21 cellular contexts compared by ENCODE assay signal in the genomic region with DNA sequence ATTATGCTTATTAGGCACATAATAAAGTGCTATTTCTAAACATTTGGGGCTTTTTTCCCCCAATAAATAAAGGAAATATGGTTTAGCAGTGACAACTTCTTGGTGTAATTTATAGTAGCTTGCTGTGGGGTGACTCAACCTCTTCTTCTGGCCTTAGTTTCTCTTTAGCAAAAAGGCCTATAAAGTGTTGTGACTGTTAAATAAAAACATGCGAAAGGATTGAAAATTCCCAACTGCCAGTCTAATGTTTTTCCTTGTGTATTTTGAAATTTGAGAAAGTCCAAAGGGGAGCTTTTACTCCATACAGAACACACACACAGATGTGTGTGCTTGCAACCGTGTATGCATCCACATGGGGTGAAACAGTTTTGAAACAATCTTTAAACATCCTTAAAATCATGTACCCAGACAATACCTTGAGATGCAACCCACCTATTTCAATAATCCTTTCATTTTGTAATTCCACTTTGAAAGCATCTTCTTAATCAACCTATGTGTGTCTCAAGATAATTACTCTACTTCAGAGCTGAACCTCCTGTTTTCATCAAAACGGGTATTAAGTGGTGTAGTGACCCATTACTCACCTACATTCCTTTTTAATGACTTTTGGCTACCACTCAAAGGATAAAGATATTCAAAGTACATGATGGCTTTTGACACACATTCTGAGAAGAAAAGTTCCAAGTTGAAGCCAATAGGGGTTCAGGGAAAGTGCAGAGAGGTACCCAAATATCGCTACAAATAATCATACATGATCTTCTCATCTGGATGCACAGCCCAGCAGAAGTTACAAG.
DNase-seq lines count a peak whose midpoint lies in the region; ATAC-seq, FAIRE-seq and TF ChIP-seq lines count a peak whose summit lies in the region.
"Had no signal": no experiment of that assay in that cellular context is flagged by ENCODE, and none has a peak within 500 bp of the region (broad histone marks: within the 10 kb centered on the region; RNA-seq: fewer than 3 reads in every experiment).

No MANE protein-coding gene starts in this region.

- no peak overlapping the region for H4K8ac ChIP-seq in mesenchymal stem cell (ENCODE audit: low read length)

- no peak for ATAC-seq in pancreas
- ATAC-seq: activated CD4-positive, alpha-beta T cell treated with anti-CD3 and anti-CD28 coated beads for 36 hours; lower lobe of right lung had no signal

- peaks cover 18% of the 10 kb centered on the region for H3K36me3 Mint-ChIP-seq in chondrocyte (ENCODE audit: low read depth)
- H3K36me3 Mint-ChIP-seq in T-helper 2 cell treated with Interferon-gamma antibody and Interleukin-4, amounts not matched to agents 5 μg/mL and 100 μg/mL, for 36 hours (ENCODE audit: low read depth): peaks cover 50% of the 10 kb centered on the region

- no peak for FAIRE-seq in pancreas (lab: Jason Lieb, UNC)
- FAIRE-seq: D721Med had no signal

- H3K9me3 ChIP-seq in mesenchymal stem cell (ENCODE audit: control insufficient read depth, low read length): no peaks in the 10 kb centered on the region
- no peaks in the 10 kb centered on the region for H3K9me3 ChIP-seq in pancreas
- H3K9me3 ChIP-seq: esophagus muscularis mucosa, HAP-1, lower lobe of right lung, uterus had no signal

- H3K36me3 ChIP-seq in mesenchymal stem cell (ENCODE audit: control insufficient read depth in 1 of 2, insufficient read depth in 2 of 2, low read depth in 1 of 2, low read length in 2 of 2) (peaks cover 14 to 50% of the 10 kb centered on the region in 2 experiments), pancreas (peaks cover 0 to 35% (median 0%) of the 10 kb centered on the region in 3 donors)
- H3K36me3 ChIP-seq: uterus had no signal

- H3K79me1 ChIP-seq in mesenchymal stem cell (replicated peaks; ENCODE audit: low read length, poor library complexity, severe bottlenecking): peaks cover 12% of the 10 kb centered on the region

- no peak overlapping the region for H3K9ac ChIP-seq in mesenchymal stem cell (ENCODE audit: low read length)

- DNase-seq in AG10803 (ENCODE audit: low read depth): peak; percentile 12
- DNase-seq in chondrocyte (ENCODE audit: low spot score): no peak
- peak; percentile 30 for DNase-seq in mesenchymal stem cell
- DNase-seq in T-helper 2 cell treated with Interferon-gamma antibody and Interleukin-4, amounts not matched to agents 5 μg/mL and 100 μg/mL, for 36 hours (ENCODE audit: low spot score): no peak
- DNase-seq in pancreas: no peak
- DNase-seq in mucosa of gallbladder (ENCODE audit: low spot score): no peak
- no peak for DNase-seq in cardiac septum (ENCODE audit: low spot score)
- DNase-seq: activated CD4-positive, alpha-beta T cell treated with anti-CD3 and anti-CD28 coated beads for 36 hours; activated naive CD8-positive, alpha-beta T cell treated with anti-CD3 and anti-CD28 coated beads for 36 hours; cortex of kidney; lower lobe of right lung; MM.1S; NCI-H2081; nephron progenitor cell; SIG-M5; stimulated activated naive CD4-positive, alpha-beta T cell treated with Interleukin-2 at 50 U/mL for 16 hours; uterus had no signal

- H3K9me3 Mint-ChIP-seq in chondrocyte (ENCODE audit: low read depth): no peaks in the 10 kb centered on the region
- no peaks in the 10 kb centered on the region for H3K9me3 Mint-ChIP-seq in T-helper 2 cell treated with Interferon-gamma antibody and Interleukin-4, amounts not matched to agents 5 μg/mL and 100 μg/mL, for 36 hours
- H3K9me3 Mint-ChIP-seq: activated naive CD8-positive, alpha-beta T cell treated with anti-CD3 and anti-CD28 coated beads for 36 hours; nephron progenitor cell had no signal

- H2BK5ac ChIP-seq in mesenchymal stem cell (ENCODE audit: low read depth, low read length, poor library complexity, severe bottlenecking): no peak overlapping the region

- H2BK12ac ChIP-seq in mesenchymal stem cell (ENCODE audit: low read length in 2 of 2): no peak overlapping the region

- 76% methylated on average over 3 of the region's 4 CpGs for WGBS in mesenchymal stem cell
- WGBS in pancreas, 2 donors: 82 to 84% methylated on average over 4 of the region's 4 CpGs

- no peak overlapping the region for H4K91ac ChIP-seq in mesenchymal stem cell (ENCODE audit: low read length)

- H3K4me3 ChIP-seq in AG10803 (ENCODE audit: low read length): no peak overlapping the region
- H3K4me3 ChIP-seq in mesenchymal stem cell (ENCODE audit: insufficient read depth in 1 of 2, low read depth in 1 of 2, low read length in 2 of 2): no peak overlapping the region
- H3K4me3 ChIP-seq in pancreas: no peak overlapping the region
- H3K4me3 ChIP-seq: esophagus muscularis mucosa, HAP-1, lower lobe of right lung, uterus had no signal

- no peak overlapping the region for H2BK120ac ChIP-seq in mesenchymal stem cell (ENCODE audit: low read depth, low read length)

- H3K4me1 Mint-ChIP-seq in chondrocyte (ENCODE audit: low read depth): peaks cover 34% of the 10 kb centered on the region
- H3K4me1 Mint-ChIP-seq in T-helper 2 cell treated with Interferon-gamma antibody and Interleukin-4, amounts not matched to agents 5 μg/mL and 100 μg/mL, for 36 hours (ENCODE audit: low read depth): no peaks in the 10 kb centered on the region
- H3K4me1 Mint-ChIP-seq: activated naive CD8-positive, alpha-beta T cell treated with anti-CD3 and anti-CD28 coated beads for 36 hours; nephron progenitor cell had no signal

- no peaks in the 10 kb centered on the region for H3K27me3 ChIP-seq in mesenchymal stem cell (ENCODE audit: control insufficient read depth in 1 of 2, insufficient read depth in 1 of 2, low read length in 2 of 2)
- H3K27me3 ChIP-seq in pancreas: no peaks in the 10 kb centered on the region
- H3K27me3 ChIP-seq: esophagus muscularis mucosa, uterus had no signal

- H3K27ac ChIP-seq in mesenchymal stem cell (ENCODE audit: low read length, poor library complexity, severe bottlenecking) (peak overlapping the region; percentile 73), pancreas (no peak overlapping the region)
- H3K27ac ChIP-seq: esophagus muscularis mucosa, lower lobe of right lung, uterus had no signal

- no peak overlapping the region for H3K4me3 Mint-ChIP-seq in chondrocyte (ENCODE audit: unreplicated experiment)
- no peak overlapping the region for H3K4me3 Mint-ChIP-seq in T-helper 2 cell treated with Interferon-gamma antibody and Interleukin-4, amounts not matched to agents 5 μg/mL and 100 μg/mL, for 36 hours
- H3K4me3 Mint-ChIP-seq: activated CD4-positive, alpha-beta T cell treated with anti-CD3 and anti-CD28 coated beads for 36 hours; activated naive CD8-positive, alpha-beta T cell treated with anti-CD3 and anti-CD28 coated beads for 36 hours; nephron progenitor cell had no signal

- H3K27me3 Mint-ChIP-seq in chondrocyte (ENCODE audit: low read depth): no peaks in the 10 kb centered on the region
- H3K27me3 Mint-ChIP-seq in T-helper 2 cell treated with Interferon-gamma antibody and Interleukin-4, amounts not matched to agents 5 μg/mL and 100 μg/mL, for 36 hours (ENCODE audit: low read depth): no peaks in the 10 kb centered on the region
- H3K27me3 Mint-ChIP-seq: activated CD4-positive, alpha-beta T cell treated with anti-CD3 and anti-CD28 coated beads for 36 hours; activated naive CD8-positive, alpha-beta T cell treated with anti-CD3 and anti-CD28 coated beads for 36 hours had no signal

- H3K23ac ChIP-seq in mesenchymal stem cell (ENCODE audit: low read length in 2 of 2): no peak overlapping the region

- H3K4me1 ChIP-seq in mesenchymal stem cell (ENCODE audit: control insufficient read depth, insufficient read depth, low read depth, low read length) (peaks cover 8% of the 10 kb centered on the region), pancreas (no peaks in the 10 kb centered on the region)
- H3K4me1 ChIP-seq: lower lobe of right lung, uterus had no signal

- no peak overlapping the region for H2AFZ ChIP-seq in mesenchymal stem cell (ENCODE audit: low read depth, low read length)

- no peak overlapping the region for H3K18ac ChIP-seq in mesenchymal stem cell (ENCODE audit: low read depth in 1 of 2, low read length in 2 of 2)

- H3K4me2 ChIP-seq in mesenchymal stem cell (ENCODE audit: low read length, poor library complexity, severe bottlenecking): no peak overlapping the region

- H2AK5ac ChIP-seq in mesenchymal stem cell (ENCODE audit: low read length, severe bottlenecking): no peak overlapping the region

- intact Hi-C loops in pancreas (cut with DNase I) (no loop called here), cardiac septum (cut with DNase I) (no loop called here)

- H3K14ac ChIP-seq in mesenchymal stem cell (ENCODE audit: low read length in 2 of 2): no peak overlapping the region

- no peak for TF ChIP-seq EP300 in Ishikawa (IDR thresholded peaks at IDR 0.05; ENCODE audit: borderline replicate concordance)

- H2BK15ac ChIP-seq in mesenchymal stem cell (ENCODE audit: low read depth, poor library complexity, severe bottlenecking): no peak overlapping the region

- TF ChIP-seq RAD21 in Ishikawa (IDR thresholded peaks at IDR 0.05; ENCODE audit: low read depth): no peak

- H3K4ac ChIP-seq in mesenchymal stem cell (ENCODE audit: low read depth in 1 of 2, low read length in 2 of 2): no peak overlapping the region

- peak overlapping the region; percentile 20 for H3K27ac Mint-ChIP-seq in chondrocyte (ENCODE audit: unreplicated experiment)
- no peak overlapping the region for H3K27ac Mint-ChIP-seq in T-helper 2 cell treated with Interferon-gamma antibody and Interleukin-4, amounts not matched to agents 5 μg/mL and 100 μg/mL, for 36 hours
- H3K27ac Mint-ChIP-seq: activated CD4-positive, alpha-beta T cell treated with anti-CD3 and anti-CD28 coated beads for 36 hours; activated naive CD8-positive, alpha-beta T cell treated with anti-CD3 and anti-CD28 coated beads for 36 hours; nephron progenitor cell had no signal

- TF ChIP-seq CTCF in AG10803 (conservative IDR thresholded peaks at IDR 0.05; ENCODE audit: low read length): no peak
- no peak for TF ChIP-seq CTCF in chondrocyte (IDR thresholded peaks at IDR 0.05)
- no peak for TF ChIP-seq CTCF in pancreas (IDR thresholded peaks at IDR 0.05)

TF ChIP-seq in Ishikawa, 13 proteins besides CTCF, POLR2A, EP300 and RAD21:
- TF ChIP-seq, protein P1, sequence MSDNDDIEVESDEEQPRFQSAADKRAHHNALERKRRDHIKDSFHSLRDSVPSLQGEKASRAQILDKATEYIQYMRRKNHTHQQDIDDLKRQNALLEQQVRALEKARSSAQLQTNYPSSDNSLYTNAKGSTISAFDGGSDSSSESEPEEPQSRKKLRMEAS (IDR thresholded peaks at IDR 0.05): no peak
- peak; percentile 65 for TF ChIP-seq NFIC (IDR thresholded peaks at IDR 0.05)
- TF ChIP-seq TEAD4 (IDR thresholded peaks at IDR 0.05): peak; percentile 28; the same call in 1 of the 2 replicates

Comparison
In these comparisons a context has a peak if more than half of its experiments do, and no peak if none do; other contexts are left out.
1. DNase-seq: peak in AG10803 (single experiment) and mesenchymal stem cell (single experiment); none in chondrocyte (single experiment), T-helper 2 cell treated with Interferon-gamma antibody and Interleukin-4, amounts not matched to agents 5 μg/mL and 100 μg/mL, for 36 hours (single experiment), pancreas (0 of 6), mucosa of gallbladder (single experiment) and cardiac septum (single experiment).